8 cellular contexts compared by ENCODE assay signal in genomic region chr11:100932474-100933100, GRCh38.
DNase-seq lines count a peak whose midpoint lies in the region; ATAC-seq and TF ChIP-seq lines count a peak whose summit lies in the region.

No MANE protein-coding gene starts in this region.

- no peak for TF ChIP-seq EP300 in Ishikawa (IDR thresholded peaks at IDR 0.05; ENCODE audit: borderline replicate concordance)

- TF ChIP-seq RAD21 in Ishikawa (IDR thresholded peaks at IDR 0.05; ENCODE audit: low read depth), result peak; percentile 81

- DNase-seq in 8988T (peak; percentile 11), SW480 (ENCODE audit: low spot score) (peak; percentile 44), iPS-NIHi7 (ENCODE audit: extremely low spot score) (peak; percentile 16), HuH-7.5 (ENCODE audit: low spot score) (no peak)

- ATAC-seq in GM18499 (IDR thresholded peaks at IDR 0.05; ENCODE audit: insufficient read depth, unreplicated experiment), result peak; percentile 36
- no peak for ATAC-seq in HG02678 (IDR thresholded peaks at IDR 0.05; ENCODE audit: unreplicated experiment)
- no peak for ATAC-seq in HG02798 (IDR thresholded peaks at IDR 0.05; ENCODE audit: poor library complexity, unreplicated experiment)

TF ChIP-seq in Ishikawa, 13 proteins besides CTCF, POLR2A, EP300 and RAD21:
- TF ChIP-seq TAF1 (IDR thresholded peaks at IDR 0.05; ENCODE audit: low read depth), result no peak
- TF ChIP-seq NFIC (IDR thresholded peaks at IDR 0.05), result no peak
- no peak for TF ChIP-seq TCF12 (IDR thresholded peaks at IDR 0.05; ENCODE audit: low read depth)
- no peak for TF ChIP-seq CEBPB (IDR thresholded peaks at IDR 0.05)
- TF ChIP-seq EGR1 (IDR thresholded peaks at IDR 0.05), result no peak
- TF ChIP-seq FOXM1 (IDR thresholded peaks at IDR 0.05; ENCODE audit: borderline replicate concordance, low read depth), result no peak
- TF ChIP-seq ZBTB7A (IDR thresholded peaks at IDR 0.05; ENCODE audit: low read depth), result no peak
- TF ChIP-seq MAX (IDR thresholded peaks at IDR 0.05), result no peak
